In genomic region chr3:71801986-71802385, GRCh38 we compare ENCODE assay signal across 34 cellular contexts. TPM values are rescaled to one million over a fixed set of nuclear protein-coding genes. Genes with fewer than 3 reads are reported as not detected.
"Had no signal": no experiment of that assay in that cellular context is flagged by ENCODE, and none has a peak within 500 bp of the region (broad histone marks: within the 10 kb centered on the region; RNA-seq: fewer than 3 reads in every experiment).

No MANE protein-coding gene starts in this region.

- H3K27ac Mint-ChIP-seq: activated CD4-positive, alpha-beta memory T cell treated with anti-CD3 and anti-CD28 coated beads for 36 hours; activated CD4-positive, alpha-beta T cell treated with anti-CD3 and anti-CD28 coated beads for 36 hours; activated CD4-positive, alpha-beta T cell treated with anti-CD3 and anti-CD28 coated beads, Interleukin-2, amount 10 ng/mL, durations not matched to agents 24 days and 14 days; activated CD8-positive, alpha-beta memory T cell treated with anti-CD3 and anti-CD28 coated beads, Interleukin-2, amount 10 ng/mL, durations not matched to agents 7 days and 5 days; activated CD8-positive, alpha-beta T cell treated with anti-CD3 and anti-CD28 coated beads, Interleukin-2, amount 10 ng/mL, durations not matched to agents 7 days and 5 days; activated naive CD4-positive, alpha-beta T cell treated with anti-CD3 and anti-CD28 coated beads for 36 hours; activated naive CD4-positive, alpha-beta T cell treated with anti-CD3 and anti-CD28 coated beads, Interleukin-2, amount 50 U/mL, for 24 hours; activated naive CD8-positive, alpha-beta T cell treated with anti-CD3 and anti-CD28 coated beads for 36 hours; activated naive CD8-positive, alpha-beta T cell treated with anti-CD3 and anti-CD28 coated beads, Interleukin-2, amount 50 U/mL, for 24 hours; activated T-helper 1 cell treated with anti-CD3 and anti-CD28 coated beads, Interleukin-12 subunit alpha, Interleukin-12 subunit beta, Interleukin-2, Interleukin-4 antibody, amounts not matched to agents 30 ng/mL and 10 ng/mL and 1 ng/mL, durations not matched to agents 14 hours and 24 hours and 36 hours; activated T-helper 2 cell treated with anti-CD3 and anti-CD28 coated beads, Interferon-gamma antibody, Interleukin-2, Interleukin-4, amounts not matched to agents 10 μg/mL and 5 μg/mL and 100 μg/mL, durations not matched to agents 14 hours and 24 hours and 36 hours; effector memory CD8-positive, alpha-beta T cell had no signal

- H3K9me3 Mint-ChIP-seq: activated CD4-positive, alpha-beta memory T cell treated with anti-CD3 and anti-CD28 coated beads for 36 hours; activated CD4-positive, alpha-beta T cell treated with anti-CD3 and anti-CD28 coated beads, Interleukin-2, amount 10 ng/mL, durations not matched to agents 24 days and 14 days; activated naive CD4-positive, alpha-beta T cell treated with anti-CD3 and anti-CD28 coated beads for 36 hours; activated naive CD4-positive, alpha-beta T cell treated with anti-CD3 and anti-CD28 coated beads, Interleukin-2, amount 50 U/mL, for 24 hours; activated naive CD8-positive, alpha-beta T cell treated with anti-CD3 and anti-CD28 coated beads for 36 hours; activated naive CD8-positive, alpha-beta T cell treated with anti-CD3 and anti-CD28 coated beads, Interleukin-2, amount 50 U/mL, for 24 hours; activated T-helper 1 cell treated with anti-CD3 and anti-CD28 coated beads, Interleukin-12 subunit alpha, Interleukin-12 subunit beta, Interleukin-2, Interleukin-4 antibody, amounts not matched to agents 30 ng/mL and 10 ng/mL and 1 ng/mL, durations not matched to agents 14 hours and 24 hours and 36 hours; activated T-helper 2 cell treated with anti-CD3 and anti-CD28 coated beads, Interferon-gamma antibody, Interleukin-2, Interleukin-4, amounts not matched to agents 10 μg/mL and 5 μg/mL and 100 μg/mL, durations not matched to agents 14 hours and 24 hours and 36 hours; effector memory CD8-positive, alpha-beta T cell had no signal

- ATAC-seq: activated CD4-positive, alpha-beta T cell treated with anti-CD3 and anti-CD28 coated beads for 36 hours; activated CD8-positive, alpha-beta memory T cell treated with anti-CD3 and anti-CD28 coated beads, Interleukin-2, amount 10 ng/mL, durations not matched to agents 7 days and 5 days; activated CD8-positive, alpha-beta T cell treated with anti-CD3 and anti-CD28 coated beads, Interleukin-2, amount 10 ng/mL, durations not matched to agents 7 days and 5 days; activated naive CD8-positive, alpha-beta T cell treated with anti-CD3 and anti-CD28 coated beads, Interleukin-2, amount 50 U/mL, for 24 hours; body of pancreas; effector memory CD8-positive, alpha-beta T cell; foreskin keratinocyte; gastrocnemius medialis; heart left ventricle had no signal

- H3K4me3 Mint-ChIP-seq: activated CD4-positive, alpha-beta memory T cell treated with anti-CD3 and anti-CD28 coated beads for 36 hours; activated CD4-positive, alpha-beta T cell treated with anti-CD3 and anti-CD28 coated beads for 36 hours; activated CD4-positive, alpha-beta T cell treated with anti-CD3 and anti-CD28 coated beads, Interleukin-2, amount 10 ng/mL, durations not matched to agents 24 days and 14 days; activated CD8-positive, alpha-beta memory T cell treated with anti-CD3 and anti-CD28 coated beads, Interleukin-2, amount 10 ng/mL, durations not matched to agents 7 days and 5 days; activated CD8-positive, alpha-beta T cell treated with anti-CD3 and anti-CD28 coated beads, Interleukin-2, amount 10 ng/mL, durations not matched to agents 7 days and 5 days; activated naive CD4-positive, alpha-beta T cell treated with anti-CD3 and anti-CD28 coated beads for 36 hours; activated naive CD4-positive, alpha-beta T cell treated with anti-CD3 and anti-CD28 coated beads, Interleukin-2, amount 50 U/mL, for 24 hours; activated naive CD8-positive, alpha-beta T cell treated with anti-CD3 and anti-CD28 coated beads for 36 hours; activated naive CD8-positive, alpha-beta T cell treated with anti-CD3 and anti-CD28 coated beads, Interleukin-2, amount 50 U/mL, for 24 hours; activated T-helper 1 cell treated with anti-CD3 and anti-CD28 coated beads, Interleukin-12 subunit alpha, Interleukin-12 subunit beta, Interleukin-2, Interleukin-4 antibody, amounts not matched to agents 30 ng/mL and 10 ng/mL and 1 ng/mL, durations not matched to agents 14 hours and 24 hours and 36 hours; effector memory CD8-positive, alpha-beta T cell had no signal

- H3K27me3 ChIP-seq: adrenal gland, body of pancreas, gastrocnemius medialis had no signal

- H3K9me3 ChIP-seq: adrenal gland, body of pancreas, esophagus muscularis mucosa, gastrocnemius medialis, heart left ventricle had no signal

- DNase-seq: activated CD4-positive, alpha-beta memory T cell treated with anti-CD3 and anti-CD28 coated beads for 36 hours; activated CD4-positive, alpha-beta T cell treated with anti-CD3 and anti-CD28 coated beads for 36 hours; activated CD4-positive, alpha-beta T cell treated with anti-CD3 and anti-CD28 coated beads, Interleukin-2, amount 10 ng/mL, durations not matched to agents 24 days and 14 days; activated CD4-positive, CD25-positive, alpha-beta regulatory T cell; activated CD4-positive, CD25-positive, alpha-beta regulatory T cell treated with anti-CD3 and anti-CD28 coated beads, Interleukin-2, amount 50 U/mL, for 72 hours; activated CD8-positive, alpha-beta memory T cell treated with anti-CD3 and anti-CD28 coated beads, Interleukin-2, amount 10 ng/mL, durations not matched to agents 7 days and 5 days; activated CD8-positive, alpha-beta memory T cell treated with anti-CD3 and anti-CD28 coated beads, Interleukin-2, amount 50 U/mL, for 4 hours; activated CD8-positive, alpha-beta T cell treated with anti-CD3 and anti-CD28 coated beads, Interleukin-2, amount 10 ng/mL, durations not matched to agents 7 days and 5 days; activated effector memory CD4-positive, alpha-beta T cell treated with anti-CD3 and anti-CD28 coated beads, Interleukin-2, amount 50 U/mL, for 16 hours; activated naive CD4-positive, alpha-beta T cell treated with anti-CD3 and anti-CD28 coated beads for 36 hours; activated naive CD8-positive, alpha-beta T cell treated with anti-CD3 and anti-CD28 coated beads for 36 hours; activated naive CD8-positive, alpha-beta T cell treated with anti-CD3 and anti-CD28 coated beads, Interleukin-2, amount 50 U/mL, for 24 hours; activated T-cell treated with anti-CD3 and anti-CD28 coated beads, Interleukin-2, amount 50 U/mL, for 1 hour; activated T-cell treated with anti-CD3 and anti-CD28 coated beads, Interleukin-2, amount 50 U/mL, for 48 hours; adrenal gland; amygdala; aorta; body of pancreas; caudate nucleus; cortex of kidney; dermis blood vessel endothelial cell; effector CD4-positive, alpha-beta T cell; effector memory CD8-positive, alpha-beta T cell; erythroblast; foreskin keratinocyte; gastrocnemius medialis; glutamatergic neuron; heart left ventricle; T-helper 2 cell had no signal

- H3K4me3 ChIP-seq: adrenal gland, body of pancreas, esophagus muscularis mucosa, gastrocnemius medialis, heart left ventricle had no signal

- H3K36me3 ChIP-seq: adrenal gland, esophagus muscularis mucosa, gastrocnemius medialis, heart left ventricle had no signal

- H3K36me3 Mint-ChIP-seq: activated CD4-positive, alpha-beta memory T cell treated with anti-CD3 and anti-CD28 coated beads for 36 hours; activated CD8-positive, alpha-beta memory T cell treated with anti-CD3 and anti-CD28 coated beads, Interleukin-2, amount 10 ng/mL, durations not matched to agents 7 days and 5 days; activated naive CD4-positive, alpha-beta T cell treated with anti-CD3 and anti-CD28 coated beads, Interleukin-2, amount 50 U/mL, for 24 hours; activated naive CD8-positive, alpha-beta T cell treated with anti-CD3 and anti-CD28 coated beads for 36 hours had no signal

- H3K4me1 Mint-ChIP-seq: activated CD4-positive, alpha-beta T cell treated with anti-CD3 and anti-CD28 coated beads for 36 hours; activated CD4-positive, alpha-beta T cell treated with anti-CD3 and anti-CD28 coated beads, Interleukin-2, amount 10 ng/mL, durations not matched to agents 24 days and 14 days; activated CD8-positive, alpha-beta memory T cell treated with anti-CD3 and anti-CD28 coated beads, Interleukin-2, amount 10 ng/mL, durations not matched to agents 7 days and 5 days; activated naive CD4-positive, alpha-beta T cell treated with anti-CD3 and anti-CD28 coated beads, Interleukin-2, amount 50 U/mL, for 24 hours; activated naive CD8-positive, alpha-beta T cell treated with anti-CD3 and anti-CD28 coated beads for 36 hours; activated naive CD8-positive, alpha-beta T cell treated with anti-CD3 and anti-CD28 coated beads, Interleukin-2, amount 50 U/mL, for 24 hours had no signal

- H3K4me1 ChIP-seq: adrenal gland, body of pancreas, esophagus muscularis mucosa, foreskin keratinocyte, gastrocnemius medialis had no signal

- H3K27ac ChIP-seq: adrenal gland, body of pancreas, esophagus muscularis mucosa, foreskin keratinocyte, gastrocnemius medialis, heart left ventricle had no signal

RNA-seq across cellular contexts. Expression of gene PROK2, which starts 17.0 kb away (rescaled TPM):
- total RNA-seq: activated CD4-positive, alpha-beta T cell treated with anti-CD3 and anti-CD28 coated beads, Interleukin-2, amount 10 ng/mL, durations not matched to agents 24 days and 14 days; activated T-helper 1 cell treated with anti-CD3 and anti-CD28 coated beads, Interleukin-12 subunit alpha, Interleukin-12 subunit beta, Interleukin-2, Interleukin-4 antibody, amounts not matched to agents 30 ng/mL and 10 ng/mL and 1 ng/mL, durations not matched to agents 14 hours and 24 hours and 36 hours; body of pancreas; chondrocyte; dermis blood vessel endothelial cell; foreskin keratinocyte had no signal
- polyA plus RNA-seq: foreskin keratinocyte had no signal

RNA-seq across cellular contexts. Expression of gene GPR27, which starts 48.3 kb away (rescaled TPM):
- total RNA-seq: dermis blood vessel endothelial cell had no signal
